In genomic region chr15:58957101-58957973, GRCh38 we compare ENCODE assay signal across 8 cellular contexts. TPM values are rescaled to one million over a fixed set of nuclear protein-coding genes. Genes with fewer than 3 reads are reported as not detected.
DNase-seq lines count a peak whose midpoint lies in the region; ATAC-seq and TF ChIP-seq lines count a peak whose summit lies in the region.

No MANE protein-coding gene starts in this region.

- H3K23ac ChIP-seq in neuronal stem cell (ENCODE audit: low read depth, low read length, poor library complexity) = no peak overlapping the region

- H3K79me2 ChIP-seq in fibroblast of lung (ENCODE audit: control insufficient read depth, insufficient read depth, low read length) = no peaks in the 10 kb centered on the region

- in situ Hi-C loops in Panc1 (cut with HindIII; ENCODE audit: low pct_unique_long_range_greater_than_20kb, low sequenced_read_pairs) = no loop called here

- BruUV-seq in Panc1 (replicated peaks; lab: Mats Ljungman, UMichigan) = no TSS peak

- H4K91ac ChIP-seq in neuronal stem cell (ENCODE audit: low read depth, low read length, poor library complexity) = no peak overlapping the region

- TF ChIP-seq CTCF in LNCaP clone FGC (IDR thresholded peaks at IDR 0.05; ENCODE audit: control insufficient read depth, extremely low read depth, insufficient read depth) (peak; percentile 84), Panc1 (IDR thresholded peaks at IDR 0.05) (peak; percentile 91), fibroblast of lung (conservative IDR thresholded peaks at IDR 0.05 in 1 of 2, IDR thresholded peaks at IDR 0.05 in 1 of 2; ENCODE audit: low read depth in 1 of 2, low read length in 2 of 2) (peak; percentile 83 to 84), upper lobe of left lung (IDR thresholded peaks at IDR 0.05) (peak; percentile 35 to 74 (median 60))

- H3K4me2 ChIP-seq in fibroblast of lung (ENCODE audit: extremely low read depth, insufficient read depth, low read length) (no peak overlapping the region), neuronal stem cell (ENCODE audit: insufficient read depth, low read length, poor library complexity, severe bottlenecking) (peak overlapping the region; percentile 11)

- H4K8ac ChIP-seq in neuronal stem cell (ENCODE audit: low read depth, low read length) = no peak overlapping the region

- H3K79me1 ChIP-seq in neuronal stem cell (ENCODE audit: low read depth, low read length) = no peaks in the 10 kb centered on the region

- no peak for TF ChIP-seq POLR2A in upper lobe of left lung (IDR thresholded peaks at IDR 0.05)

- ATAC-seq in GM19395 (IDR thresholded peaks at IDR 0.05; ENCODE audit: unreplicated experiment) = peak; percentile 78
- peak; percentile 94 for ATAC-seq in Panc1
- ATAC-seq in upper lobe of left lung (ENCODE audit: low FRiP score in 2 of 2) = peak; percentile 87 to 88

- DNase-seq in AG20443 (ENCODE audit: low spot score) = peak; percentile 58
- peak; percentile 58 for DNase-seq in LNCaP clone FGC (ENCODE audit: low read depth)
- peak; percentile 63 for DNase-seq in Panc1 (ENCODE audit: low read depth, low spot score)
- DNase-seq in activated T-cell treated with anti-CD3 and anti-CD28 coated beads for 4 hours = peak; percentile 62
- DNase-seq in fibroblast of lung (ENCODE audit: low read depth in 2 of 2) = peak; percentile 36 to 61
- peak; percentile 65 for DNase-seq in neuronal stem cell (ENCODE audit: low spot score)
- DNase-seq in upper lobe of left lung = peak in 1 of 2 donors; percentile 35

- H2BK5ac ChIP-seq in neuronal stem cell (ENCODE audit: low read length) = no peak overlapping the region

- no peak overlapping the region for H2BK15ac ChIP-seq in neuronal stem cell (ENCODE audit: low read length)

- no peak overlapping the region for H3K9ac ChIP-seq in fibroblast of lung (ENCODE audit: insufficient read depth, low read length)
- no peak overlapping the region for H3K9ac ChIP-seq in neuronal stem cell (ENCODE audit: low read depth, low read length, poor library complexity)

- H2BK12ac ChIP-seq in neuronal stem cell (ENCODE audit: low read length) = no peak overlapping the region

- H3K14ac ChIP-seq in neuronal stem cell (ENCODE audit: low read length) = no peak overlapping the region

- H4K20me1 ChIP-seq in fibroblast of lung (ENCODE audit: control insufficient read depth, extremely low read depth, insufficient read depth, low read length) = no peaks in the 10 kb centered on the region

- H2AFZ ChIP-seq in fibroblast of lung (ENCODE audit: low read length) (peak overlapping the region; percentile 56), neuronal stem cell (ENCODE audit: low read length) (peak overlapping the region; percentile 58)

- TF ChIP-seq EP300 in upper lobe of left lung (IDR thresholded peaks at IDR 0.05) = no peak

- H3K4me3 ChIP-seq in LNCaP clone FGC (ENCODE audit: low read depth, low read length) (no peak overlapping the region), Panc1 (ENCODE audit: low read depth in 2 of 2, low read length in 2 of 2) (no peak overlapping the region; a peak in 1 of 4 replicates), fibroblast of lung (replicated peaks in 1 of 4; ENCODE audit: control extremely low read depth in 1 of 4, insufficient read depth in 1 of 4, low read depth in 3 of 4, low read length in 4 of 4) (no peak overlapping the region), neuronal stem cell (ENCODE audit: low read length in 2 of 2) (no peak overlapping the region), upper lobe of left lung (no peak overlapping the region)

- no peak overlapping the region for H2BK120ac ChIP-seq in neuronal stem cell (ENCODE audit: low read depth, low read length)

- H3K27ac ChIP-seq in Panc1 (ENCODE audit: low read length) (no peak overlapping the region), fibroblast of lung (ENCODE audit: insufficient read depth, low read length) (no peak overlapping the region), neuronal stem cell (replicated peaks; ENCODE audit: low read length) (no peak overlapping the region), upper lobe of left lung (no peak overlapping the region)

- H3K9me3 ChIP-seq in Panc1 (ENCODE audit: control insufficient read depth, insufficient read depth, low read depth, low read length) (no peaks in the 10 kb centered on the region), fibroblast of lung (ENCODE audit: control insufficient read depth, insufficient read depth, low read depth, low read length) (no peaks in the 10 kb centered on the region), neuronal stem cell (replicated peaks in 1 of 2; ENCODE audit: control insufficient read depth in 2 of 2, insufficient read depth in 1 of 2, low read depth in 1 of 2, low read length in 2 of 2) (no peaks in the 10 kb centered on the region), upper lobe of left lung (no peaks in the 10 kb centered on the region)

- no peak overlapping the region for H2AK5ac ChIP-seq in neuronal stem cell (ENCODE audit: low read depth, low read length)

- H3K4me1 ChIP-seq in Panc1 (ENCODE audit: control insufficient read depth, insufficient read depth, low read length) (no peaks in the 10 kb centered on the region), fibroblast of lung (ENCODE audit: control insufficient read depth, extremely low read depth, insufficient read depth, low read length) (peaks cover 2% of the 10 kb centered on the region), neuronal stem cell (ENCODE audit: control insufficient read depth in 2 of 2, insufficient read depth in 1 of 2, low read depth in 1 of 2, low read length in 2 of 2) (no peaks in the 10 kb centered on the region), upper lobe of left lung (no peaks in the 10 kb centered on the region)

- no CpG with 5 or more reads among the region's 8 CpGs for WGBS in neuronal stem cell (ENCODE audit: extremely low coverage in 2 of 2, insufficient read length in 2 of 2, insufficient replicate concordance in 1 of 2), 2 donors
- WGBS in upper lobe of left lung, 2 donors = 22 to 37% methylated on average over 8 of the region's 8 CpGs

- no peaks in the 10 kb centered on the region for H3K36me3 ChIP-seq in Panc1 (ENCODE audit: control insufficient read depth, insufficient read depth, low read length)
- no peaks in the 10 kb centered on the region for H3K36me3 ChIP-seq in fibroblast of lung (ENCODE audit: control insufficient read depth, insufficient read depth, low read length)
- H3K36me3 ChIP-seq in neuronal stem cell (replicated peaks in 1 of 2; ENCODE audit: control insufficient read depth in 2 of 2, insufficient read depth in 2 of 2, low read length in 2 of 2) = no peaks in the 10 kb centered on the region
- no peaks in the 10 kb centered on the region for H3K36me3 ChIP-seq in upper lobe of left lung

- CTCF ChIA-PET in Panc1 (lab: Charles Lee) = interaction anchor here (1.0 kb wide), 1 partner anchor 571 kb away, joined by 6 read pairs; no protein-coding TSS in a partner anchor

- intact Hi-C loops in Panc1 (cut with micrococcal nuclease; ENCODE audit: unreplicated experiment) = no loop called here

- no peak overlapping the region for H3K4ac ChIP-seq in neuronal stem cell (ENCODE audit: low read length)

- no peak overlapping the region for H3K18ac ChIP-seq in neuronal stem cell (ENCODE audit: low read length)

- no peaks in the 10 kb centered on the region for H3K27me3 ChIP-seq in Panc1 (ENCODE audit: control insufficient read depth, insufficient read depth, low read length)
- no peaks in the 10 kb centered on the region for H3K27me3 ChIP-seq in fibroblast of lung (ENCODE audit: control insufficient read depth, insufficient read depth, low read length)
- H3K27me3 ChIP-seq in neuronal stem cell (ENCODE audit: control insufficient read depth in 3 of 3, insufficient read depth in 3 of 3, low read depth in 1 of 3, low read length in 3 of 3) = no peaks in the 10 kb centered on the region
- H3K27me3 ChIP-seq in upper lobe of left lung = no peaks in the 10 kb centered on the region

- POLR2A ChIA-PET in Panc1 (lab: Charles Lee) = interaction anchor here (0.6 kb wide), 1 partner anchor 27 kb away, joined by 3 read pairs; no protein-coding TSS in a partner anchor

RNA-seq across cellular contexts. Expression of gene SLTM, which starts 23.9 kb away (rescaled TPM):
- 75.7 TPM for total RNA-seq in Panc1 (2021; ENCODE audit: unreplicated experiment)
- 88.4 TPM for polyA plus RNA-seq in Panc1 (2012; ENCODE audit: insufficient read length)
- total RNA-seq in fibroblast of lung = 57.0 and 67.2 TPM in 2 replicates
- polyA plus RNA-seq in fibroblast of lung = 19.3 and 27.2 TPM in 2 replicates
- polyA plus RNA-seq in fibroblast of lung (2012) = 42.8 and 44.9 TPM in 2 replicates
- 1.5 and 12.5 TPM in 2 replicates for polyA minus RNA-seq in fibroblast of lung (ENCODE audit: low replicate concordance)
- 69.6 TPM for polyA plus RNA-seq in neuronal stem cell (2013, experiment 1 of 2)
- 71.1 TPM for polyA plus RNA-seq in neuronal stem cell (2013, experiment 2 of 2)
- total RNA-seq in upper lobe of left lung = 100 to 1,000 TPM in 3 of 6 donors, 10 to 100 TPM in 3; 77.2 to 261 (median 100) TPM

RNA-seq across cellular contexts. Expression of gene RNF111, which starts 30.1 kb away (rescaled TPM):
- 37.2 TPM for total RNA-seq in Panc1 (2021; ENCODE audit: unreplicated experiment)
- polyA plus RNA-seq in Panc1 (2012; ENCODE audit: insufficient read length) = 25.8 TPM
- 12.6 and 19.3 TPM in 2 replicates for total RNA-seq in fibroblast of lung
- polyA plus RNA-seq in fibroblast of lung = 19.2 and 20.9 TPM in 2 replicates
- 16.2 and 17.0 TPM in 2 replicates for polyA plus RNA-seq in fibroblast of lung (2012)
- polyA minus RNA-seq in fibroblast of lung (ENCODE audit: low replicate concordance) = 26.2 and 41.4 TPM in 2 replicates
- polyA plus RNA-seq in neuronal stem cell (2013, experiment 1 of 2) = 11.6 TPM
- 12.0 TPM for polyA plus RNA-seq in neuronal stem cell (2013, experiment 2 of 2)
- 10 to 100 TPM; 16.3 to 41.6 (median 31.8) TPM for total RNA-seq in upper lobe of left lung
